26 cellular contexts compared by ENCODE assay signal in genomic region chrX:120453985-120454384, GRCh38. TPM values are rescaled to one million over a fixed set of nuclear protein-coding genes. Genes with fewer than 3 reads are reported as not detected.
DNase-seq lines count a peak whose midpoint lies in the region; ATAC-seq, FAIRE-seq and TF ChIP-seq lines count a peak whose summit lies in the region.
"Had no signal": no experiment of that assay in that cellular context is flagged by ENCODE, and none has a peak within 500 bp of the region (broad histone marks: within the 10 kb centered on the region; RNA-seq: fewer than 3 reads in every experiment).

No MANE protein-coding gene starts in this region.

- H3K4me3 Mint-ChIP-seq in Caco-2 (ENCODE audit: unreplicated experiment): no peak overlapping the region
- H3K4me3 Mint-ChIP-seq: activated CD4-positive, alpha-beta T cell treated with anti-CD3 and anti-CD28 coated beads, Interleukin-2, amount 10 ng/mL, durations not matched to agents 24 days and 14 days; activated naive CD4-positive, alpha-beta T cell treated with anti-CD3 and anti-CD28 coated beads, Interleukin-2, amount 10 ng/mL, durations not matched to agents 7 days and 5 days; memory B cell; stimulated activated memory B cell treated with anti-CD40 and anti-IgM and Interleukin-4, amounts not matched to agents 10 μg/mL and 1 μg/mL and 100 μg/mL, for 72 hours had no signal

- H3K9me3 Mint-ChIP-seq in Caco-2 (ENCODE audit: unreplicated experiment): no peaks in the 10 kb centered on the region
- H3K9me3 Mint-ChIP-seq: activated CD4-positive, alpha-beta T cell treated with anti-CD3 and anti-CD28 coated beads, Interleukin-2, amount 10 ng/mL, durations not matched to agents 24 days and 14 days; activated naive CD4-positive, alpha-beta T cell treated with anti-CD3 and anti-CD28 coated beads, Interleukin-2, amount 10 ng/mL, durations not matched to agents 7 days and 5 days; memory B cell; stimulated activated memory B cell treated with anti-CD40 and anti-IgM and Interleukin-4, amounts not matched to agents 10 μg/mL and 1 μg/mL and 100 μg/mL, for 72 hours had no signal

- H3K4me1 ChIP-seq in Panc1 (ENCODE audit: control insufficient read depth, insufficient read depth, low read length) (peaks cover 12% of the 10 kb centered on the region; the same call in 1 of the 2 replicates), K562 (replicated peaks in 1 of 2; ENCODE audit: control insufficient read depth in 2 of 2, insufficient read depth in 2 of 2, low read length in 2 of 2) (peaks cover 3 to 25% of the 10 kb centered on the region in 2 experiments; a peak in 4 of 5 replicates), Caco-2 (no peaks in the 10 kb centered on the region), left ventricle myocardium inferior (peaks cover 18% of the 10 kb centered on the region), esophagus muscularis mucosa (peaks cover under 1 to 21% (median 19%) of the 10 kb centered on the region in 4 donors)

- peaks cover 21% of the 10 kb centered on the region for H3K36me3 Mint-ChIP-seq in Caco-2 (ENCODE audit: insufficient read depth, unreplicated experiment)

- TF ChIP-seq CTCF in Panc1 (IDR thresholded peaks at IDR 0.05) (no peak), K562 (IDR thresholded peaks at IDR 0.05 in 2 of 3, conservative IDR thresholded peaks at IDR 0.05 in 1 of 3; ENCODE audit: insufficient read depth in 2 of 3, low read depth in 1 of 3, low read length in 3 of 3) (no peak), Caco-2 (IDR thresholded peaks at IDR 0.05; ENCODE audit: insufficient read depth in 1 of 2, low read depth in 1 of 2, low read length in 1 of 2, severe bottlenecking in 1 of 2, unreplicated experiment in 1 of 2) (no peak), left ventricle myocardium inferior (IDR thresholded peaks at IDR 0.05; ENCODE audit: borderline replicate concordance) (no peak), esophagus muscularis mucosa (IDR thresholded peaks at IDR 0.05) (no peak)

- no peak overlapping the region for H3K4me3 ChIP-seq in Panc1 (ENCODE audit: low read depth in 2 of 2, low read length in 2 of 2)
- H3K4me3 ChIP-seq in K562: no peak overlapping the region
- no peak overlapping the region for H3K4me3 ChIP-seq in Caco-2 (ENCODE audit: low read depth, low read length)
- no peak overlapping the region for H3K4me3 ChIP-seq in left ventricle myocardium inferior
- no peak overlapping the region for H3K4me3 ChIP-seq in esophagus muscularis mucosa

- DNase-seq in ELR (ENCODE audit: low read depth) (peak; percentile 85), Panc1 (ENCODE audit: low read depth, low spot score) (no peak), K562 (ENCODE audit: extremely low read depth in 1 of 4, low spot score in 3 of 4) (peak in 1 of 4 experiments; percentile 36), iris pigment epithelial cell (ENCODE audit: low read depth) (peak; percentile 77), Caco-2 (no peak), left ventricle myocardium inferior (no peak), esophagus muscularis mucosa (ENCODE audit: extremely low spot score) (no peak)
- DNase-seq: activated CD4-positive, alpha-beta T cell treated with anti-CD3 and anti-CD28 coated beads, Interleukin-2, amount 10 ng/mL, durations not matched to agents 24 days and 14 days; activated naive CD4-positive, alpha-beta T cell treated with anti-CD3 and anti-CD28 coated beads, Interleukin-2, amount 10 ng/mL, durations not matched to agents 7 days and 5 days; anterior cingulate cortex; DMS79 treated with DMSO at 0.1 percent for 48 hours; effector CD4-positive, alpha-beta T cell; IMR-90; kidney glomerular epithelial cell; MM.1S; NCI-H146; NCI-H526; SHP77; small intestine; stimulated activated CD4-positive, alpha-beta T cell treated with anti-CD3 and anti-CD28 coated beads, Interleukin-2, amount 100 ng/mL, for 24 hours had no signal

- H3K4me1 Mint-ChIP-seq in Caco-2 (ENCODE audit: low read depth, unreplicated experiment): no peaks in the 10 kb centered on the region

- H3K27me3 ChIP-seq in Panc1 (ENCODE audit: control insufficient read depth, insufficient read depth, low read length): no peaks in the 10 kb centered on the region
- H3K27me3 ChIP-seq in K562 (ENCODE audit: control insufficient read depth in 2 of 2, insufficient read depth in 2 of 2, low read length in 2 of 2): no peaks in the 10 kb centered on the region
- H3K27me3 ChIP-seq in Caco-2 (replicated peaks; ENCODE audit: control insufficient read depth, insufficient read depth, low read length): no peaks in the 10 kb centered on the region
- no peaks in the 10 kb centered on the region for H3K27me3 ChIP-seq in left ventricle myocardium inferior (ENCODE audit: low read depth)
- H3K27me3 ChIP-seq in esophagus muscularis mucosa: no peaks in the 10 kb centered on the region

- H4K20me1 ChIP-seq in K562 (replicated peaks; ENCODE audit: control insufficient read depth, insufficient read depth, low read length): no peaks in the 10 kb centered on the region; the same call in 1 of the 2 replicates

- BruUV-seq in Panc1 (replicated peaks; lab: Mats Ljungman, UMichigan): no TSS peak
- BruUV-seq in K562 (replicated peaks; lab: Mats Ljungman, UMichigan): no TSS peak
- no TSS peak for BruUV-seq in Caco-2 (replicated peaks; lab: Mats Ljungman, UMichigan)

- WGBS in K562 (ENCODE audit: insufficient coverage, low coverage, missing lambda C conversion rate): 7% methylated on average over 3 of the region's 5 CpGs
- 75% methylated on average over 5 of the region's 5 CpGs for WGBS in esophagus muscularis mucosa

- H3K9ac ChIP-seq in K562 (ENCODE audit: insufficient read depth in 1 of 2, low read depth in 2 of 2, low read length in 2 of 2): no peak overlapping the region

- H2AFZ ChIP-seq in K562 (ENCODE audit: low read depth, low read length): no peak overlapping the region

- H3K27ac Mint-ChIP-seq in Caco-2 (ENCODE audit: unreplicated experiment): no peak overlapping the region
- H3K27ac Mint-ChIP-seq: activated CD4-positive, alpha-beta T cell treated with anti-CD3 and anti-CD28 coated beads, Interleukin-2, amount 10 ng/mL, durations not matched to agents 24 days and 14 days; activated naive CD4-positive, alpha-beta T cell treated with anti-CD3 and anti-CD28 coated beads, Interleukin-2, amount 10 ng/mL, durations not matched to agents 7 days and 5 days; memory B cell; stimulated activated memory B cell treated with anti-CD40 and anti-IgM and Interleukin-4, amounts not matched to agents 10 μg/mL and 1 μg/mL and 100 μg/mL, for 72 hours had no signal

- ATAC-seq in Panc1 (peak; percentile 35; the same call in 1 of the 2 replicates), K562 (peak; percentile 22; the same call in 2 of the 3 replicates), HG03460 (IDR thresholded peaks at IDR 0.05; ENCODE audit: unreplicated experiment) (no peak)
- ATAC-seq: esophagus mucosa; stimulated activated memory B cell treated with anti-CD40 and anti-IgM and Interleukin-4, amounts not matched to agents 10 μg/mL and 1 μg/mL and 100 μg/mL, for 72 hours had no signal

- H3K9me1 ChIP-seq in K562 (ENCODE audit: control insufficient read depth, insufficient read depth, low read length): no peaks in the 10 kb centered on the region

- no peaks in the 10 kb centered on the region for H3K9me3 ChIP-seq in Panc1 (ENCODE audit: control insufficient read depth, insufficient read depth, low read depth, low read length)
- no peaks in the 10 kb centered on the region for H3K9me3 ChIP-seq in K562 (replicated peaks; ENCODE audit: control insufficient read depth, insufficient read depth, low read depth, low read length)
- no peaks in the 10 kb centered on the region for H3K9me3 ChIP-seq in Caco-2
- H3K9me3 ChIP-seq in left ventricle myocardium inferior (replicated peaks): no peaks in the 10 kb centered on the region
- no peaks in the 10 kb centered on the region for H3K9me3 ChIP-seq in esophagus muscularis mucosa

- TF ChIP-seq POLR2A in K562 (conservative IDR thresholded peaks at IDR 0.05): no peak
- no peak for TF ChIP-seq POLR2A in esophagus muscularis mucosa (IDR thresholded peaks at IDR 0.05; ENCODE audit: low read depth)

- TF ChIP-seq EP300 in K562 (IDR thresholded peaks at IDR 0.05; ENCODE audit: low read length) (peak; percentile 50), esophagus muscularis mucosa (IDR thresholded peaks at IDR 0.05) (no peak)

- in situ Hi-C loops in Panc1 (cut with HindIII; ENCODE audit: low pct_unique_long_range_greater_than_20kb, low sequenced_read_pairs): no loop called here
- in situ Hi-C loops in K562 (cut with MboI): no loop called here

- peaks cover 14% of the 10 kb centered on the region for H3K79me2 ChIP-seq in K562 (ENCODE audit: control insufficient read depth, insufficient read depth, low read length)

- H3K36me3 ChIP-seq in Panc1 (ENCODE audit: control insufficient read depth, insufficient read depth, low read length) (peaks cover 3% of the 10 kb centered on the region; the same call in 1 of the 2 replicates), K562 (ENCODE audit: control insufficient read depth, insufficient read depth, low read length) (peaks cover 38% of the 10 kb centered on the region; the same call in 2 of the 3 replicates), Caco-2 (ENCODE audit: control insufficient read depth, insufficient read depth, low read length) (no peaks in the 10 kb centered on the region), left ventricle myocardium inferior (peaks cover 3% of the 10 kb centered on the region), esophagus muscularis mucosa (peaks cover 0 to 14% (median 8%) of the 10 kb centered on the region in 4 donors)

- FAIRE-seq in K562 (lab: Jason Lieb, UNC): no peak
- FAIRE-seq: small intestine had no signal

- H3K27ac ChIP-seq in Panc1 (ENCODE audit: low read length) (no peak overlapping the region), K562 (ENCODE audit: extremely low read depth, low read depth, low read length) (peak overlapping the region; percentile 55; the same call in 1 of the 3 replicates), left ventricle myocardium inferior (replicated peaks) (no peak overlapping the region), esophagus muscularis mucosa (replicated peaks in 1 of 4) (no peak overlapping the region)
- H3K27ac ChIP-seq: HL-60, VCaP had no signal

- no peak for TF ChIP-seq RAD21 in K562 (CRISPR knock-in tag; conservative IDR thresholded peaks at IDR 0.05 in 1 of 2, IDR thresholded peaks at IDR 0.05 in 1 of 2)

- intact Hi-C loops in Panc1 (cut with micrococcal nuclease; ENCODE audit: unreplicated experiment): loop anchor here (5.0 to 10.0 kb wide), 2 partner anchors 72 to 139 kb away; partner anchors contain the start of gene TMEM255A
- intact Hi-C loops in K562 (cut with micrococcal nuclease): loop anchor here (5.0 kb wide), 1 partner anchor 87 kb away; no protein-coding TSS in a partner anchor
- intact Hi-C loops in Caco-2 (cut with micrococcal nuclease; ENCODE audit: unreplicated experiment): loop anchor here (2.0 to 5.0 kb wide), 2 partner anchors 73 to 137 kb away; no protein-coding TSS in a partner anchor
- intact Hi-C loops in left ventricle myocardium inferior (cut with micrococcal nuclease): no loop called here
- intact Hi-C loops in esophagus muscularis mucosa (cut with DNase I): no loop called here

- no peak overlapping the region for H3K4me2 ChIP-seq in K562 (ENCODE audit: insufficient read depth, low read length)

- no peaks in the 10 kb centered on the region for H3K27me3 Mint-ChIP-seq in Caco-2 (ENCODE audit: insufficient read depth, unreplicated experiment)
- H3K27me3 Mint-ChIP-seq: activated CD4-positive, alpha-beta T cell treated with anti-CD3 and anti-CD28 coated beads, Interleukin-2, amount 10 ng/mL, durations not matched to agents 24 days and 14 days; activated naive CD4-positive, alpha-beta T cell treated with anti-CD3 and anti-CD28 coated beads, Interleukin-2, amount 10 ng/mL, durations not matched to agents 7 days and 5 days; memory B cell; stimulated activated memory B cell treated with anti-CD40 and anti-IgM and Interleukin-4, amounts not matched to agents 10 μg/mL and 1 μg/mL and 100 μg/mL, for 72 hours had no signal

- CTCF ChIA-PET in Panc1 (lab: Charles Lee) (no interaction called here), K562 (lab: Yijun Ruan, JAX; ENCODE audit: low intra/inter-chr PET ratio) (no interaction called here), Caco-2 (lab: Charles Lee) (no interaction called here)

- POLR2A ChIA-PET in Panc1 (lab: Charles Lee) (interaction anchor here (0.6 kb wide), 1 partner anchor 7 kb away, joined by 4 read pairs; no protein-coding TSS in a partner anchor), K562 (lab: Yijun Ruan, JAX) (interaction anchor here (0.7 kb wide), 2 partner anchors 9 to 12 kb away, joined by 3 read pairs; no protein-coding TSS in a partner anchor), Caco-2 (lab: Charles Lee) (no interaction called here)

RNA-seq across cellular contexts. Expression of gene LAMP2, which starts 15.1 kb away (rescaled TPM):
- 243 TPM for total RNA-seq in Panc1 (2021; ENCODE audit: unreplicated experiment)
- polyA plus RNA-seq in Panc1 (2012; ENCODE audit: insufficient read length): 131 TPM
- total RNA-seq in K562 (2011; cell fraction: chromatin; rRNA removed; ENCODE audit: low replicate concordance): 39.3 and 50.9 TPM in 2 replicates
- total RNA-seq in K562 (2011; cell fraction: nucleolus; rRNA removed): 47.0 and 51.5 TPM in 2 replicates
- total RNA-seq in K562 (2011; cell fraction: nucleoplasm; rRNA removed): 60.1 and 67.6 TPM in 2 replicates
- 22.3 and 24.2 TPM in 2 replicates for total RNA-seq in K562 (2014; rRNA removed)
- total RNA-seq in K562 (2014; rRNA removed; fragmentation: Illumina TruSeq; extraction: Trizol): 52.7 and 61.3 TPM in 2 replicates
- total RNA-seq in K562 (2015; rRNA removed; fragmentation: Illumina TruSeq; extraction: Trizol): 75.2 and 77.7 TPM in 2 replicates
- total RNA-seq in K562 (2021): 41.8 and 43.3 TPM in 2 replicates
- polyA plus RNA-seq in K562 (2011; rRNA removed): 50.6 and 53.8 TPM in 2 replicates
- 24.0 and 37.4 TPM in 2 replicates for polyA plus RNA-seq in K562 (2011; cell fraction: cytosol; rRNA removed)
- 8.8 and 16.2 TPM in 2 replicates for polyA plus RNA-seq in K562 (2011; cell fraction: nucleus; rRNA removed)
- polyA plus RNA-seq in K562 (2012): 58.2 and 104 TPM in 2 replicates
- polyA plus RNA-seq in K562 (2014; fragmentation: Illumina TruSeq; extraction: Trizol): 61.0 and 62.1 TPM in 2 replicates
- 10 to 100 TPM; 47.7 to 48.6 TPM for polyA plus RNA-seq in K562 (2014; fragmentation: Nextera tagmentation; extraction: Ambion mirVana)
- 30.7 and 32.9 TPM in 2 replicates for polyA plus RNA-seq in K562 (2014; rRNA removed)
- polyA minus RNA-seq in K562 (2011; rRNA and poly(A)+ RNA removed): 63.3 and 88.6 TPM in 2 replicates
- polyA minus RNA-seq in K562 (2011; cell fraction: cytosol; rRNA and poly(A)+ RNA removed): 38.4 and 55.7 TPM in 2 replicates
- 7.7 and 20.4 TPM in 2 replicates for polyA minus RNA-seq in K562 (2011; cell fraction: nucleus; rRNA and poly(A)+ RNA removed)
- 101 and 119 TPM in 2 replicates for total RNA-seq in Caco-2 (2022)
- 54.7 TPM for total RNA-seq in left ventricle myocardium inferior
- 10 to 100 TPM; 57.3 to 81.2 (median 67.5) TPM for total RNA-seq in esophagus muscularis mucosa

Comparison
In these comparisons a context has a peak if more than half of its experiments do, and no peak if none do; other contexts are left out.
1. DNase-seq: peak in ELR (single experiment) and iris pigment epithelial cell (single experiment); none in Panc1 (single experiment), Caco-2 (0 of 2), left ventricle myocardium inferior (single experiment) and esophagus muscularis mucosa (single experiment).
2. intact Hi-C loops: an anchor here in Panc1 (5.0 to 10.0 kb wide), K562 (5.0 kb wide) and Caco-2 (2.0 to 5.0 kb wide); none called in left ventricle myocardium inferior and esophagus muscularis mucosa.